ENCODE assay signal across 13 cellular contexts in the genomic region with DNA sequence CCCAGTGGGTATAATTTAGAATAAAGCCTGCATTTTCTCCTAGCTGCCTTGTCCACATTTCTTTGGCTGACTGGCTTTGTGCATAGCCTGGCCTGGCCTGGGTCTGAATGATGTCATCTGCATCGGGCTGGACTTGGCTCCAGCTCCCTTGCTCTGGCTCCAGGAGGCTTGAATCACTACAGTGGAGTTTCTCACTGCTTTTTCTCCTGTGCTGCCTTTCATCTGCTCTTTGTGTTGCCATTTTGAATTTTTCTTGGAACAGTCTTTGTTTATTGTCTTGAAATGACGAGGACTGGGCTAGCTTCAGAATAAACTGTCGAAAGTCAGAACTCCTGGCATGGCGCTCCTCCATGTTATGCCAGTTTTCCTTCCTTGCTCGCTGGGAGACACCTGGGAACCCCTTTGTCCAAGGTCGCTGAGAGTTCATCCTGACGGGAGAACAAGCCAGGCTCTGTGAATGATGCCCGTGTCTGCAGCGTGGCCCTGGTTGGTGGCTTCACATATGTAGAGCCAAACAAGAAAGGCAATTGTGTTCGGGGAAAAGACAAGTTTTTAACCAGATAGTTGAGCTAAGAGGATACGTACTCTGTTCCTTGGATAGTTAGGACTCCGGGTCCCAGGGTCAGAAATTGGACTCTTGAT.
A peak's percentile ranks its signal among the peaks of the same experiment; 100 is the strongest.
DNase-seq lines count a peak whose midpoint lies in the region; ATAC-seq and TF ChIP-seq lines count a peak whose summit lies in the region.
"Had no signal": no experiment of that assay in that cellular context is flagged by ENCODE, and none has a peak within 500 bp of the region (broad histone marks: within the 10 kb centered on the region; RNA-seq: fewer than 3 reads in every experiment).

No MANE protein-coding gene starts in this region.

- no peaks in the 10 kb centered on the region for H3K36me3 ChIP-seq in CD8-positive, alpha-beta T cell (ENCODE audit: insufficient read depth, low read length)
- H3K36me3 ChIP-seq in SJCRH30 = no peaks in the 10 kb centered on the region

- no peaks in the 10 kb centered on the region for H3K27me3 ChIP-seq in CD8-positive, alpha-beta T cell (ENCODE audit: insufficient read depth, low read length)
- H3K27me3 ChIP-seq in SJCRH30 = no peaks in the 10 kb centered on the region

- CTCF ChIA-PET in CD8-positive, alpha-beta T cell (lab: Charles Lee) = no interaction called here

- H3K4me3 ChIP-seq in cardiac fibroblast (replicated peaks in 1 of 2; ENCODE audit: low read depth in 2 of 2, low read length in 2 of 2) (no peak overlapping the region), skeletal muscle cell (ENCODE audit: low read depth, low read length) (no peak overlapping the region), SJCRH30 (no peak overlapping the region)
- no peak overlapping the region for H3K4me3 ChIP-seq in CD8-positive, alpha-beta T cell (ENCODE audit: low read depth, low read length)

- H3K4me3 Mint-ChIP-seq in CD8-positive, alpha-beta T cell = no peak overlapping the region
- H3K4me3 Mint-ChIP-seq: immature natural killer cell; stimulated activated effector memory CD8-positive, alpha-beta T cell treated with anti-CD3 and anti-CD28 coated beads, Interleukin-12 subunit alpha, Interleukin-12 subunit beta, amount 100 ng/mL, for 72 hours had no signal

- H3K27ac ChIP-seq in CD8-positive, alpha-beta T cell (ENCODE audit: low read depth, low read length) = no peak overlapping the region
- H3K27ac ChIP-seq in SJCRH30 = no peak overlapping the region

- intact Hi-C loops in CD8-positive, alpha-beta T cell (cut with DNase I, micrococcal nuclease) = no loop called here

- POLR2A ChIA-PET in CD8-positive, alpha-beta T cell (lab: Charles Lee) = no interaction called here

- ATAC-seq in CD8-positive, alpha-beta T cell = no peak
- ATAC-seq: stimulated activated effector memory CD8-positive, alpha-beta T cell treated with anti-CD3 and anti-CD28 coated beads, Interleukin-12 subunit alpha, Interleukin-12 subunit beta, amount 100 ng/mL, for 72 hours had no signal

- H3K4me1 Mint-ChIP-seq in CD8-positive, alpha-beta T cell (ENCODE audit: low read depth) = no peaks in the 10 kb centered on the region
- H3K4me1 Mint-ChIP-seq: immature natural killer cell; stimulated activated effector memory CD8-positive, alpha-beta T cell treated with anti-CD3 and anti-CD28 coated beads, Interleukin-12 subunit alpha, Interleukin-12 subunit beta, amount 100 ng/mL, for 72 hours had no signal

- H3K27me3 Mint-ChIP-seq in CD8-positive, alpha-beta T cell (ENCODE audit: low read depth) = no peaks in the 10 kb centered on the region

- H3K4me1 ChIP-seq in CD8-positive, alpha-beta T cell (ENCODE audit: insufficient read depth, low read length) = no peaks in the 10 kb centered on the region
- H3K4me1 ChIP-seq in SJCRH30 = no peaks in the 10 kb centered on the region

- DNase-seq in G401 (ENCODE audit: low spot score) (peak; percentile 7), cardiac fibroblast (ENCODE audit: low read depth in 2 of 2) (peak; percentile 55 to 63), hypothalamus (lab: John Stamatoyannopoulos, UW) (peak in 44 of 51 donors; percentile 1 to 77 (median 46)), skeletal muscle cell (ENCODE audit: low read depth) (peak; percentile 41), NCI-H2171 treated with DMSO at 0.1 percent for 48 hours (lab: John Stamatoyannopoulos, UW) (no peak), DMS153 treated with DMSO at 0.1 percent for 48 hours (lab: John Stamatoyannopoulos, UW; ENCODE audit: unreplicated experiment) (no peak), SJCRH30 (no peak)
- DNase-seq in CD8-positive, alpha-beta T cell = no peak
- DNase-seq: dermis blood vessel endothelial cell, immature natural killer cell, NCI-H82, T-helper 1 cell had no signal

- H3K27ac Mint-ChIP-seq in CD8-positive, alpha-beta T cell = no peak overlapping the region
- H3K27ac Mint-ChIP-seq: immature natural killer cell; stimulated activated effector memory CD8-positive, alpha-beta T cell treated with anti-CD3 and anti-CD28 coated beads, Interleukin-12 subunit alpha, Interleukin-12 subunit beta, amount 100 ng/mL, for 72 hours had no signal

- no peak for TF ChIP-seq CTCF in cardiac fibroblast (IDR thresholded peaks at IDR 0.05; ENCODE audit: low read depth, low read length)
- no peak for TF ChIP-seq CTCF in CD8-positive, alpha-beta T cell (IDR thresholded peaks at IDR 0.05)

- H3K9me3 Mint-ChIP-seq in CD8-positive, alpha-beta T cell = no peaks in the 10 kb centered on the region

- in situ Hi-C loops in G401 (cut with HindIII; ENCODE audit: low sequenced_read_pairs) = no loop called here

- H3K36me3 Mint-ChIP-seq in CD8-positive, alpha-beta T cell = no peaks in the 10 kb centered on the region
- H3K36me3 Mint-ChIP-seq: stimulated activated effector memory CD8-positive, alpha-beta T cell treated with anti-CD3 and anti-CD28 coated beads, Interleukin-12 subunit alpha, Interleukin-12 subunit beta, amount 100 ng/mL, for 72 hours had no signal

- no peaks in the 10 kb centered on the region for H3K9me3 ChIP-seq in CD8-positive, alpha-beta T cell (ENCODE audit: low read length)
- H3K9me3 ChIP-seq in SJCRH30 (replicated peaks) = no peaks in the 10 kb centered on the region

Comparison
In these comparisons a context has a peak if more than half of its experiments do, and no peak if none do; other contexts are left out.
1. DNase-seq: peak in G401 (single experiment), cardiac fibroblast (2 of 2), hypothalamus (44 of 51) and skeletal muscle cell (single experiment); none in NCI-H2171 treated with DMSO at 0.1 percent for 48 hours (single experiment), DMS153 treated with DMSO at 0.1 percent for 48 hours (single experiment), CD8-positive, alpha-beta T cell (0 of 7) and SJCRH30 (0 of 2).